Comparison of ENCODE assay signal across 8 cellular contexts in the genomic region with DNA sequence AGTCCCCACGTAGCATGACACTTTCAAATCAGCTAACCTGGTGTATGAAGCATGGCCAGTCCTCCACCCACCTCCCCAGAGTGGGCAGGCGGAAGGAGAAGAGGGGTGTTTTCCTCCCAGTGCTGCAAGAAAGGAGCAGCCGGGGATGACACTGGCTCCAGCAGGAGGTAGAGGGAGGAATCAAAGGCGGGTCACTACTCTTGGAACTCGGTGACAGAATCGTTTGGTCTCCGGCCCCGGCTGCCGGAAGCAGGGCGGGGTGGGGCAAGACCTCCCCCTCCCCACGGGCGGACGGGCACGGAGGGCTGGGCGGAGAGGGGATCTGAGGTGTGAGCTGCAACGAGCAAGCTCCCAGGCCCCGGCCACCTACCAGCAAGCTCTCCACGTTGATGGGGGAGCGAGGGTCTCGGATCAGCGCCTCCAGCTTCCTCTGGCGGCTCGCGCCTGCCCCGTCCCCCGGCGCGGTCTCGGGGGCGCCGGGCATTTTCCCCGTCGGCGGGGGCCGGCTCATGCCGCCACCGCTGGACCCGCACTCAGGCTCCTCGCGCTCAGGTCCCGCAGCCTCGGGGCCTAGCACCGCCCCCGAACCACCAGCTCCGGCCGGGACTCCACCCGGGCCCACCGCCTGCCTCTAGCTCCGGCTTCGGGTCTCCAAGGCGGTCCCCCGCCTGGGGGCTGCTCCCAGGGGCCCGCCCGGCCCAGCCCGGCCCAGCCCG. TPM values are rescaled to one million over a fixed set of nuclear protein-coding genes. Genes with fewer than 3 reads are reported as not detected.
DNase-seq lines count a peak whose midpoint lies in the region; ATAC-seq lines count a peak whose summit lies in the region.

No MANE protein-coding gene starts in this region.

- peak; percentile 10 for DNase-seq in NCI-H2196 (lab: John Stamatoyannopoulos, UW; ENCODE audit: unreplicated experiment)
- DNase-seq in NCI-H2196 treated with DMSO at 0.1 percent for 48 hours (lab: John Stamatoyannopoulos, UW; ENCODE audit: unreplicated experiment): no peak
- DNase-seq in NCI-H1105 (lab: John Stamatoyannopoulos, UW): peak; percentile 11
- peak; percentile 83 for DNase-seq in activated CD4-positive, alpha-beta T cell treated with anti-CD3 and anti-CD28 coated beads, Interleukin-2, amount 10 ng/mL, durations not matched to agents 24 days and 14 days
- DNase-seq in mesendoderm: peak; percentile 91
- peak; percentile 21 for DNase-seq in stimulated activated naive CD4-positive, alpha-beta T cell treated with Interleukin-2 at 50 U/mL for 16 hours (lab: John Stamatoyannopoulos, UW)

- H4K8ac ChIP-seq in mesendoderm (ENCODE audit: low read depth, low read length): peak overlapping the region; percentile 91

- H2AK5ac ChIP-seq in mesendoderm (ENCODE audit: low read length): no peak overlapping the region

- H3K9me3 Mint-ChIP-seq in activated CD4-positive, alpha-beta T cell treated with anti-CD3 and anti-CD28 coated beads, Interleukin-2, amount 10 ng/mL, durations not matched to agents 24 days and 14 days: no peaks in the 10 kb centered on the region

- peak overlapping the region; percentile 1 for H3K23ac ChIP-seq in mesendoderm (ENCODE audit: low read length)

- H2BK5ac ChIP-seq in mesendoderm (ENCODE audit: low read length): no peak overlapping the region

- peak; percentile 32 for ATAC-seq in HG02571 (IDR thresholded peaks at IDR 0.05; ENCODE audit: unreplicated experiment)

- intact Hi-C loops in activated CD4-positive, alpha-beta T cell treated with anti-CD3 and anti-CD28 coated beads, Interleukin-2, amount 10 ng/mL, durations not matched to agents 24 days and 14 days (cut with micrococcal nuclease): loop anchor here (1.0 to 10.0 kb wide), 6 partner anchors 109 to 529 kb away; partner anchors contain the start of genes E2F6, PDIA6 and SLC66A3

- H3K27me3 Mint-ChIP-seq in activated CD4-positive, alpha-beta T cell treated with anti-CD3 and anti-CD28 coated beads, Interleukin-2, amount 10 ng/mL, durations not matched to agents 24 days and 14 days: peaks cover 13% of the 10 kb centered on the region

- H3K36me3 Mint-ChIP-seq in activated CD4-positive, alpha-beta T cell treated with anti-CD3 and anti-CD28 coated beads, Interleukin-2, amount 10 ng/mL, durations not matched to agents 24 days and 14 days (ENCODE audit: low read depth): peaks cover 2% of the 10 kb centered on the region

- peak overlapping the region; percentile 87 for H3K9ac ChIP-seq in duodenal mucosa (ENCODE audit: low read depth in 1 of 2, low read length in 2 of 2)
- peak overlapping the region; percentile 87 for H3K9ac ChIP-seq in mesendoderm (ENCODE audit: low read length)

- H2BK120ac ChIP-seq in mesendoderm (ENCODE audit: low read depth, low read length): peak overlapping the region; percentile 52

- H3K4me2 ChIP-seq in mesendoderm (ENCODE audit: low read length): peak overlapping the region; percentile 85

- H3K27ac ChIP-seq in duodenal mucosa (ENCODE audit: low read depth, low read length) (peak overlapping the region; percentile 88), mesendoderm (ENCODE audit: low read depth, low read length) (peak overlapping the region; percentile 99)

- H3K27me3 ChIP-seq in duodenal mucosa (ENCODE audit: control insufficient read depth in 1 of 2, insufficient read depth in 2 of 2, low read length in 2 of 2) (no peaks in the 10 kb centered on the region), mesendoderm (ENCODE audit: insufficient read depth, low read length, poor library complexity) (no peaks in the 10 kb centered on the region)

- peak overlapping the region; percentile 93 for H3K27ac Mint-ChIP-seq in activated CD4-positive, alpha-beta T cell treated with anti-CD3 and anti-CD28 coated beads, Interleukin-2, amount 10 ng/mL, durations not matched to agents 24 days and 14 days

- WGBS in mesendoderm (ENCODE audit: extremely low coverage, insufficient coverage, low lambda C conversion rate): no CpG with 5 or more reads among the region's 56 CpGs

- H3K36me3 ChIP-seq in duodenal mucosa (ENCODE audit: control insufficient read depth in 1 of 2, insufficient read depth in 2 of 2, low read length in 2 of 2) (no peaks in the 10 kb centered on the region), mesendoderm (ENCODE audit: control insufficient read depth, insufficient read depth, low read length) (no peaks in the 10 kb centered on the region)

- H3K4me3 Mint-ChIP-seq in activated CD4-positive, alpha-beta T cell treated with anti-CD3 and anti-CD28 coated beads, Interleukin-2, amount 10 ng/mL, durations not matched to agents 24 days and 14 days: peak overlapping the region; percentile 99

- peak overlapping the region; percentile 95 to 98 for H3K4me3 ChIP-seq in duodenal mucosa (ENCODE audit: low read depth in 1 of 2, low read length in 2 of 2)
- H3K4me3 ChIP-seq in mesendoderm (ENCODE audit: low read length): peak overlapping the region; percentile 86

- H3K18ac ChIP-seq in mesendoderm (ENCODE audit: low read length): peak overlapping the region; percentile 100

- peak overlapping the region; percentile 74 for H3K4ac ChIP-seq in mesendoderm (ENCODE audit: low read depth, low read length)

- no peaks in the 10 kb centered on the region for H3K9me3 ChIP-seq in duodenal mucosa (ENCODE audit: control insufficient read depth in 1 of 2, low read length in 2 of 2)

- H2BK15ac ChIP-seq in mesendoderm (replicated peaks; ENCODE audit: low read depth): no peak overlapping the region

- peaks cover 28 to 32% of the 10 kb centered on the region in 2 donors for H3K4me1 ChIP-seq in duodenal mucosa (ENCODE audit: control insufficient read depth in 1 of 2, insufficient read depth in 2 of 2, low read length in 2 of 2)
- peaks cover 2% of the 10 kb centered on the region for H3K4me1 ChIP-seq in mesendoderm (ENCODE audit: control insufficient read depth, low read depth, low read length)

- peaks cover 17% of the 10 kb centered on the region for H3K4me1 Mint-ChIP-seq in activated CD4-positive, alpha-beta T cell treated with anti-CD3 and anti-CD28 coated beads, Interleukin-2, amount 10 ng/mL, durations not matched to agents 24 days and 14 days

- H3K79me2 ChIP-seq in mesendoderm (ENCODE audit: control insufficient read depth, insufficient read depth, low read length): peaks cover 37% of the 10 kb centered on the region

- peak overlapping the region; percentile 89 for H3K56ac ChIP-seq in mesendoderm (ENCODE audit: low read length)

- no peak overlapping the region for H4K5ac ChIP-seq in mesendoderm (ENCODE audit: low read length)

- peaks cover 5% of the 10 kb centered on the region for H3K79me1 ChIP-seq in mesendoderm (ENCODE audit: low read length)

RNA-seq across cellular contexts. Expression of gene ROCK2, which starts 0.7 kb away (rescaled TPM):
- 18.4 and 24.4 TPM in 2 replicates for total RNA-seq in activated CD4-positive, alpha-beta T cell treated with anti-CD3 and anti-CD28 coated beads, Interleukin-2, amount 10 ng/mL, durations not matched to agents 24 days and 14 days
- polyA plus RNA-seq in mesendoderm (2013, experiment 1 of 2): 25.6 TPM
- polyA plus RNA-seq in mesendoderm (2013, experiment 2 of 2): 25.3 TPM
